1 cellular context compared by ENCODE assay signal in genomic region chr15:45101749-45102148, GRCh38.
TF ChIP-seq lines count a peak whose summit lies in the region.

No MANE protein-coding gene starts in this region.

TF ChIP-seq in K562, 482 proteins besides CTCF, POLR2A, EP300 and RAD21:
- TF ChIP-seq ZNF239 (CRISPR knock-in tag; IDR thresholded peaks at IDR 0.05) (peak; percentile 87), ZNF232 (CRISPR knock-in tag; IDR thresholded peaks at IDR 0.05) (no peak)
